ENCODE assay signal across 20 cellular contexts in genomic region chr3:186038360-186038759, GRCh38.
"Had no signal": no experiment of that assay in that cellular context is flagged by ENCODE, and none has a peak within 500 bp of the region (broad histone marks: within the 10 kb centered on the region; RNA-seq: fewer than 3 reads in every experiment).

No MANE protein-coding gene starts in this region.

- H3K27ac ChIP-seq: coronary artery, foreskin keratinocyte, ovary, suprapubic skin, tibial artery, upper lobe of left lung, vagina had no signal

- H3K4me1 Mint-ChIP-seq: endodermal cell; naive thymus-derived CD8-positive, alpha-beta T cell had no signal

- ATAC-seq: foreskin keratinocyte; mucosa of descending colon; naive thymus-derived CD8-positive, alpha-beta T cell; right cardiac atrium; stimulated activated naive CD8-positive, alpha-beta T cell treated with anti-CD3 and anti-CD28 coated beads, Interleukin-15, Interleukin-2, amounts not matched to agents 100 U/mL and 50 U/mL, for 24 hours had no signal

- H3K4me3 Mint-ChIP-seq: endodermal cell; naive thymus-derived CD8-positive, alpha-beta T cell had no signal

- DNase-seq: effector CD4-positive, alpha-beta T cell; endodermal cell; erythroblast; foreskin keratinocyte; hippocampal formation; kidney glomerular epithelial cell; mammary epithelial cell; mucosa of descending colon; naive thymus-derived CD8-positive, alpha-beta T cell; ovary; right cardiac atrium; stimulated activated CD4-positive, alpha-beta T cell treated with anti-CD3 and anti-CD28 coated beads, Interleukin-2, amount 100 ng/mL, for 48 hours; stimulated activated naive CD8-positive, alpha-beta T cell treated with anti-CD3 and anti-CD28 coated beads, Interleukin-15, Interleukin-2, amounts not matched to agents 100 U/mL and 50 U/mL, for 24 hours; tibial artery had no signal

- H3K36me3 Mint-ChIP-seq: naive thymus-derived CD8-positive, alpha-beta T cell had no signal

- H3K27me3 ChIP-seq: ovary, tibial artery, upper lobe of left lung, vagina had no signal

- H3K27ac Mint-ChIP-seq: endodermal cell; naive thymus-derived CD8-positive, alpha-beta T cell; progenitor cell of endocrine pancreas had no signal

- H3K27me3 Mint-ChIP-seq: progenitor cell of endocrine pancreas had no signal

- H3K4me3 ChIP-seq: coronary artery, mucosa of descending colon, ovary, smooth muscle cell, suprapubic skin, tibial artery, upper lobe of left lung, vagina had no signal
